In the genomic region with DNA sequence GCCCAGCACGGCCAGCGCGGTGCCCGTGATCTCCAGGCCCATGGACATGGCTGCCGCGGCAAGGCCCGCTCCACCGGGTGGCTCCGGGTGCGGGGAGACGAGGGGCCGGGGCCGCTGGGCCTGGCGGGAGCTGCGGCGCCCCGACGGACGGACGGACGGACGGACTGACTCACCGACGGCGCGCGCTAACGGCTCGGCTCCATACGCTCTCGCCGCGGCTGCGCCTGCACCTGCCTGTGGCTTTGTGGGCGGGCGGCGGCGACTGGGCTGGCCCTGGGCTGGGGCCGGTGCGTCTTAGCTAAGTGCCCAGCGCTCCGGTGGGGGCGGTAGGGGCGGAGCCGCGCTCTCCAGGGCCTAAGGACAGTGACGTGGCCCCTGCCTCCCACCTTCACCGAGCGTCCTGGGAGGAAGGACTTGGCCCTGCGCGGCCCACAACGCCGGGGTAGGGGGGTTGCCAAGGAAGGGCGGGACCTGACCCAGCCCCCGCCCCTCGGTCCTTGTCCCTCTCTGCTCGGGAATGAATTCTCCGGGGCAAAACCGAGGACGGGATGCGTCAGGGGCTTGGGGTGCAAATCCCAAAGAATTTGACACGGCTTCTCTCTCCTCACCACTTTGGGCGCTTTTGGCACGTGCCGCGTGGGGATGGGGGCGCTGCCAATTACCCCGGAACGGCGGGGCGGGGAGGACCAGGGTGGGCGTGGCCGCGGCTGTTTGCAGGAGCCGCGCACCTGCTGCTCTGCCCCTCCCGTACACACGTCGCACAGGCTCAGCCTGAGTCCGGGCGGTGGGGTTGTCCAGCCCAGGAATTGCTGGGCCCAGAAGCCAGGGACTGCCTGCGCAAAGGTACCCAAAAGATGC, we compare ENCODE assay signal across 9 cellular contexts. TPM values are rescaled to one million over a fixed set of nuclear protein-coding genes. Genes with fewer than 3 reads are reported as not detected.
A peak's percentile ranks its signal among the peaks of the same experiment; 100 is the strongest.
DNase-seq lines count a peak whose midpoint lies in the region; ATAC-seq, FAIRE-seq and TF ChIP-seq lines count a peak whose summit lies in the region.
"Had no signal": no experiment of that assay in that cellular context is flagged by ENCODE, and none has a peak within 500 bp of the region (broad histone marks: within the 10 kb centered on the region; RNA-seq: fewer than 3 reads in every experiment).

A gene with protein sequence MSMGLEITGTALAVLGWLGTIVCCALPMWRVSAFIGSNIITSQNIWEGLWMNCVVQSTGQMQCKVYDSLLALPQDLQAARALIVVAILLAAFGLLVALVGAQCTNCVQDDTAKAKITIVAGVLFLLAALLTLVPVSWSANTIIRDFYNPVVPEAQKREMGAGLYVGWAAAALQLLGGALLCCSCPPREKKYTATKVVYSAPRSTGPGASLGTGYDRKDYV (minus strand): TSS at position 269 of the 858 bp plus-strand sequence. CDS start 221 bp downstream, at position 48.

- no peaks in the 10 kb centered on the region for H3K9me3 ChIP-seq in kidney (ENCODE audit: control insufficient read depth in 1 of 2, low read length in 2 of 2)
- no peaks in the 10 kb centered on the region for H3K9me3 ChIP-seq in subcutaneous abdominal adipose tissue (ENCODE audit: control insufficient read depth in 5 of 5, low read length in 5 of 5)

- ATAC-seq in activated naive CD8-positive, alpha-beta T cell treated with anti-CD3 and anti-CD28 coated beads, Interleukin-2, amount 10 ng/mL, durations not matched to agents 7 days and 5 days (ENCODE audit: low read depth) = no peak
- ATAC-seq in GM21737 (IDR thresholded peaks at IDR 0.05; ENCODE audit: unreplicated experiment) (no peak), HG03565 (IDR thresholded peaks at IDR 0.05; ENCODE audit: unreplicated experiment) (no peak), HG02588 (IDR thresholded peaks at IDR 0.05; ENCODE audit: unreplicated experiment) (no peak)

- no peak within 1 kb of the TSS for H3K4me3 Mint-ChIP-seq in activated naive CD8-positive, alpha-beta T cell treated with anti-CD3 and anti-CD28 coated beads, Interleukin-2, amount 10 ng/mL, durations not matched to agents 7 days and 5 days

- H3K27me3 Mint-ChIP-seq in activated naive CD8-positive, alpha-beta T cell treated with anti-CD3 and anti-CD28 coated beads, Interleukin-2, amount 10 ng/mL, durations not matched to agents 7 days and 5 days = peaks cover 48% of the 10 kb centered on the region

- peak within 1 kb of the TSS; percentile 66 to 68 for H3K4me3 ChIP-seq in kidney (ENCODE audit: low read length in 2 of 2)
- H3K4me3 ChIP-seq in subcutaneous abdominal adipose tissue (ENCODE audit: low read depth in 1 of 5, low read length in 5 of 5) = peak within 1 kb of the TSS in 3 of 5 donors; percentile 22 to 34 (median 22)

- H3K36me3 ChIP-seq in kidney (ENCODE audit: control insufficient read depth in 1 of 2, insufficient read depth in 2 of 2, low read length in 2 of 2) (no peaks in the 10 kb centered on the region), subcutaneous abdominal adipose tissue (ENCODE audit: control insufficient read depth in 5 of 5, insufficient read depth in 5 of 5, low read length in 5 of 5) (no peaks in the 10 kb centered on the region)

- no peaks in the 10 kb centered on the region for H3K9me3 Mint-ChIP-seq in activated naive CD8-positive, alpha-beta T cell treated with anti-CD3 and anti-CD28 coated beads, Interleukin-2, amount 10 ng/mL, durations not matched to agents 7 days and 5 days

- intact Hi-C loops in kidney (cut with DNase I) = no loop called here

- peak within 1 kb of the TSS; percentile 70 to 91 for H3K27ac ChIP-seq in kidney (ENCODE audit: low read depth in 2 of 2, low read length in 2 of 2)
- H3K27ac ChIP-seq in subcutaneous abdominal adipose tissue (ENCODE audit: low read depth, low read length) = no peak within 1 kb of the TSS

- no peak within 1 kb of the TSS for H3K27ac Mint-ChIP-seq in activated naive CD8-positive, alpha-beta T cell treated with anti-CD3 and anti-CD28 coated beads, Interleukin-2, amount 10 ng/mL, durations not matched to agents 7 days and 5 days

- peaks cover 31 to 40% (median 38%) of the 10 kb centered on the region in 5 donors for H3K27me3 ChIP-seq in subcutaneous abdominal adipose tissue (ENCODE audit: control insufficient read depth in 5 of 5, insufficient read depth in 4 of 5, low read length in 5 of 5)

- no peak for FAIRE-seq in kidney (lab: Jason Lieb, UNC)

- CTCF ChIA-PET in GM10248 (lab: Yijun Ruan, JAX) = no interaction called here

- DNase-seq in GM10248 (ENCODE audit: extremely low spot score) = peak; percentile 50
- DNase-seq in NCI-H2171 (lab: John Stamatoyannopoulos, UW) = peak; percentile 63
- DNase-seq in activated naive CD8-positive, alpha-beta T cell treated with anti-CD3 and anti-CD28 coated beads, Interleukin-2, amount 10 ng/mL, durations not matched to agents 7 days and 5 days = peak; percentile 31
- DNase-seq in kidney = peak; percentile 97

- TF ChIP-seq CTCF in GM10248 (IDR thresholded peaks at IDR 0.05; ENCODE audit: control extremely low read depth, extremely low read depth, low read depth, missing control alignments) (no peak), kidney (IDR thresholded peaks at IDR 0.05; ENCODE audit: borderline replicate concordance, extremely low read depth, insufficient read depth) (no peak)

- peak within 1 kb of the TSS in 1 of 2 donors; percentile 65 for H3K9ac ChIP-seq in kidney (ENCODE audit: low read length in 2 of 2)
- no peak within 1 kb of the TSS for H3K9ac ChIP-seq in subcutaneous abdominal adipose tissue (ENCODE audit: low read length in 5 of 5)

- no peaks in the 10 kb centered on the region for H3K36me3 Mint-ChIP-seq in activated naive CD8-positive, alpha-beta T cell treated with anti-CD3 and anti-CD28 coated beads, Interleukin-2, amount 10 ng/mL, durations not matched to agents 7 days and 5 days

- H3K4me1 ChIP-seq in kidney (ENCODE audit: control insufficient read depth in 1 of 2, insufficient read depth in 1 of 2, low read depth in 1 of 2, low read length in 2 of 2) (peaks cover 0 to 4% of the 10 kb centered on the region in 2 donors), subcutaneous abdominal adipose tissue (ENCODE audit: control insufficient read depth in 5 of 5, insufficient read depth in 5 of 5, low read length in 5 of 5) (peaks cover 0 to 28% (median 18%) of the 10 kb centered on the region in 5 donors)

- POLR2A ChIA-PET in GM10248 (lab: Yijun Ruan, JAX) = no interaction called here
- POLR2A ChIA-PET in activated naive CD8-positive, alpha-beta T cell treated with anti-CD3 and anti-CD28 coated beads, Interleukin-2, amount 10 ng/mL, durations not matched to agents 7 days and 5 days (lab: Charles Lee) = no interaction called here

- no peaks in the 10 kb centered on the region for H3K4me1 Mint-ChIP-seq in activated naive CD8-positive, alpha-beta T cell treated with anti-CD3 and anti-CD28 coated beads, Interleukin-2, amount 10 ng/mL, durations not matched to agents 7 days and 5 days

RNA-seq across cellular contexts. Expression of the gene that starts here (rescaled TPM):
- total RNA-seq in activated naive CD8-positive, alpha-beta T cell treated with anti-CD3 and anti-CD28 coated beads, Interleukin-2, amount 10 ng/mL, durations not matched to agents 7 days and 5 days = not detected
- 180 TPM for total RNA-seq in kidney
- polyA plus RNA-seq in kidney (ENCODE audit: insufficient read depth, low read depth, low replicate concordance) = 76.5 TPM
- total RNA-seq: M059J had no signal

Comparison
In these comparisons a context has a peak if more than half of its experiments do, and no peak if none do; other contexts are left out.
1. RNA of the gene that starts here (total RNA-seq): 180 TPM in kidney (single experiment); not detected in activated naive CD8-positive, alpha-beta T cell treated with anti-CD3 and anti-CD28 coated beads, Interleukin-2, amount 10 ng/mL, durations not matched to agents 7 days and 5 days; every median in the first group is over 100 times any median in the second.
2. Peak in DNase-seq in activated naive CD8-positive, alpha-beta T cell treated with anti-CD3 and anti-CD28 coated beads, Interleukin-2, amount 10 ng/mL, durations not matched to agents 7 days and 5 days; RNA of the gene not detected or under 1 TPM.
3. DNase-seq: peak in every context shown above with its lines; median percentile 97 in kidney; 63 in NCI-H2171; 50 in GM10248; 31 in activated naive CD8-positive, alpha-beta T cell treated with anti-CD3 and anti-CD28 coated beads, Interleukin-2, amount 10 ng/mL, durations not matched to agents 7 days and 5 days.